In genomic region chr10:86397120-86397519, GRCh38 we compare ENCODE assay signal across 37 cellular contexts. TPM values are rescaled to one million over a fixed set of nuclear protein-coding genes. Genes with fewer than 3 reads are reported as not detected.
"Had no signal": no experiment of that assay in that cellular context is flagged by ENCODE, and none has a peak within 500 bp of the region (broad histone marks: within the 10 kb centered on the region; RNA-seq: fewer than 3 reads in every experiment).

No MANE protein-coding gene starts in this region.

- H3K4me3 ChIP-seq: adrenal gland, body of pancreas, breast epithelium had no signal

- H3K4me1 ChIP-seq: breast epithelium had no signal

- H3K4me3 Mint-ChIP-seq: activated B cell treated with CpG ODN at 0.5 μM for 24 hours; activated CD4-positive, alpha-beta memory T cell treated with anti-CD3 and anti-CD28 coated beads for 36 hours; activated CD4-positive, alpha-beta T cell treated with anti-CD3 and anti-CD28 coated beads, Interleukin-2, amount 10 ng/mL, durations not matched to agents 24 days and 14 days; activated CD8-positive, alpha-beta T cell treated with anti-CD3 and anti-CD28 coated beads for 36 hours; activated naive CD4-positive, alpha-beta T cell treated with anti-CD3 and anti-CD28 coated beads for 36 hours; activated naive CD8-positive, alpha-beta T cell treated with anti-CD3 and anti-CD28 coated beads for 36 hours; activated T-cell treated with anti-CD3 and anti-CD28 coated beads, Interleukin-2, amount 50 U/mL, for 4 hours; activated T-cell treated with anti-CD3 and anti-CD28 coated beads, Interleukin-2, amount 50 U/mL, for 72 hours; activated T-helper 1 cell treated with anti-CD3 and anti-CD28 coated beads, Interleukin-12 subunit alpha, Interleukin-12 subunit beta, Interleukin-2, Interleukin-4 antibody, amounts not matched to agents 30 ng/mL and 10 ng/mL and 1 ng/mL, durations not matched to agents 14 hours and 24 hours and 36 hours; activated T-helper 17 cell treated with anti-CD3 and anti-CD28 coated beads, Interleukin-2, amount 50 U/mL, for 72 hours; T-cell; T-helper 2 cell treated with Interferon-gamma antibody and Interleukin-4, amounts not matched to agents 5 μg/mL and 100 μg/mL, for 36 hours had no signal

- ATAC-seq: activated CD8-positive, alpha-beta T cell treated with anti-CD3 and anti-CD28 coated beads for 36 hours; activated naive CD4-positive, alpha-beta T cell treated with anti-CD3 and anti-CD28 coated beads, Interleukin-2, amount 50 U/mL, for 72 hours; activated T-cell treated with anti-CD3 and anti-CD28 coated beads, Interleukin-2, amount 50 U/mL, for 4 hours; activated T-cell treated with anti-CD3 and anti-CD28 coated beads, Interleukin-2, amount 50 U/mL, for 72 hours; activated T-helper 17 cell treated with anti-CD3 and anti-CD28 coated beads, Interleukin-2, amount 50 U/mL, for 72 hours; body of pancreas; T-cell had no signal

- H3K27ac Mint-ChIP-seq: activated B cell treated with CpG ODN at 0.5 μM for 24 hours; activated CD4-positive, alpha-beta memory T cell treated with anti-CD3 and anti-CD28 coated beads for 36 hours; activated CD4-positive, alpha-beta T cell treated with anti-CD3 and anti-CD28 coated beads, Interleukin-2, amount 10 ng/mL, durations not matched to agents 24 days and 14 days; activated CD8-positive, alpha-beta T cell treated with anti-CD3 and anti-CD28 coated beads for 36 hours; activated naive CD4-positive, alpha-beta T cell treated with anti-CD3 and anti-CD28 coated beads for 36 hours; activated naive CD4-positive, alpha-beta T cell treated with anti-CD3 and anti-CD28 coated beads, Interleukin-2, amount 50 U/mL, for 72 hours; activated naive CD8-positive, alpha-beta T cell treated with anti-CD3 and anti-CD28 coated beads for 36 hours; activated T-cell treated with anti-CD3 and anti-CD28 coated beads, Interleukin-2, amount 50 U/mL, for 72 hours; activated T-helper 1 cell treated with anti-CD3 and anti-CD28 coated beads, Interleukin-12 subunit alpha, Interleukin-12 subunit beta, Interleukin-2, Interleukin-4 antibody, amounts not matched to agents 30 ng/mL and 10 ng/mL and 1 ng/mL, durations not matched to agents 14 hours and 24 hours and 36 hours; activated T-helper 17 cell treated with anti-CD3 and anti-CD28 coated beads, Interleukin-2, amount 50 U/mL, for 72 hours; T-cell; T-helper 2 cell treated with Interferon-gamma antibody and Interleukin-4, amounts not matched to agents 5 μg/mL and 100 μg/mL, for 36 hours had no signal

- H3K36me3 ChIP-seq: adrenal gland, brain microvascular endothelial cell, breast epithelium had no signal

- H3K4me1 Mint-ChIP-seq: activated T-helper 17 cell treated with anti-CD3 and anti-CD28 coated beads, Interleukin-2, amount 50 U/mL, for 72 hours had no signal

- H3K27ac ChIP-seq: adrenal gland, body of pancreas, brain microvascular endothelial cell, breast epithelium, VCaP had no signal

- H3K9me3 ChIP-seq: adrenal gland, body of pancreas, breast epithelium had no signal

- H3K27me3 ChIP-seq: adrenal gland, body of pancreas, brain microvascular endothelial cell, breast epithelium had no signal

- H3K9me3 Mint-ChIP-seq: activated B cell treated with CpG ODN at 0.5 μM for 24 hours; activated CD4-positive, alpha-beta memory T cell treated with anti-CD3 and anti-CD28 coated beads for 36 hours; activated CD4-positive, alpha-beta T cell treated with anti-CD3 and anti-CD28 coated beads, Interleukin-2, amount 10 ng/mL, durations not matched to agents 24 days and 14 days; activated CD8-positive, alpha-beta T cell treated with anti-CD3 and anti-CD28 coated beads for 36 hours; activated naive CD4-positive, alpha-beta T cell treated with anti-CD3 and anti-CD28 coated beads for 36 hours; activated naive CD4-positive, alpha-beta T cell treated with anti-CD3 and anti-CD28 coated beads, Interleukin-2, amount 50 U/mL, for 72 hours; activated naive CD8-positive, alpha-beta T cell treated with anti-CD3 and anti-CD28 coated beads for 36 hours; activated T-cell treated with anti-CD3 and anti-CD28 coated beads, Interleukin-2, amount 50 U/mL, for 4 hours; activated T-cell treated with anti-CD3 and anti-CD28 coated beads, Interleukin-2, amount 50 U/mL, for 72 hours; activated T-helper 1 cell treated with anti-CD3 and anti-CD28 coated beads, Interleukin-12 subunit alpha, Interleukin-12 subunit beta, Interleukin-2, Interleukin-4 antibody, amounts not matched to agents 30 ng/mL and 10 ng/mL and 1 ng/mL, durations not matched to agents 14 hours and 24 hours and 36 hours; activated T-helper 17 cell treated with anti-CD3 and anti-CD28 coated beads, Interleukin-2, amount 50 U/mL, for 72 hours; T-cell; T-helper 2 cell treated with Interferon-gamma antibody and Interleukin-4, amounts not matched to agents 5 μg/mL and 100 μg/mL, for 36 hours had no signal

- FAIRE-seq: astrocyte, TTC549 had no signal

- H3K36me3 Mint-ChIP-seq: activated CD4-positive, alpha-beta memory T cell treated with anti-CD3 and anti-CD28 coated beads for 36 hours; activated naive CD4-positive, alpha-beta T cell treated with anti-CD3 and anti-CD28 coated beads, Interleukin-2, amount 50 U/mL, for 72 hours; activated naive CD8-positive, alpha-beta T cell treated with anti-CD3 and anti-CD28 coated beads for 36 hours; T-cell had no signal

- H3K27me3 Mint-ChIP-seq: activated CD4-positive, alpha-beta memory T cell treated with anti-CD3 and anti-CD28 coated beads for 36 hours; activated CD8-positive, alpha-beta T cell treated with anti-CD3 and anti-CD28 coated beads for 36 hours; activated naive CD8-positive, alpha-beta T cell treated with anti-CD3 and anti-CD28 coated beads for 36 hours; activated T-helper 17 cell treated with anti-CD3 and anti-CD28 coated beads, Interleukin-2, amount 50 U/mL, for 72 hours had no signal

- DNase-seq: activated B cell treated with CpG ODN at 0.5 μM for 24 hours; activated CD4-positive, alpha-beta memory T cell treated with anti-CD3 and anti-CD28 coated beads for 36 hours; activated CD4-positive, alpha-beta T cell treated with anti-CD3 and anti-CD28 coated beads for 4 hours; activated CD4-positive, alpha-beta T cell treated with anti-CD3 and anti-CD28 coated beads, Interleukin-2, amount 10 ng/mL, durations not matched to agents 24 days and 14 days; activated CD4-positive, alpha-beta T cell treated with anti-CD3 and anti-CD28 coated beads, Interleukin-2, amount 50 U/mL, for 1 hour; activated CD4-positive, alpha-beta T cell treated with anti-CD3 and anti-CD28 coated beads, Interleukin-2, amount 50 U/mL, for 4 hours; activated CD4-positive, CD25-positive, alpha-beta regulatory T cell treated with anti-CD3 and anti-CD28 coated beads, Interleukin-2, amount 50 U/mL, for 72 hours; activated CD8-positive, alpha-beta memory T cell treated with anti-CD3 and anti-CD28 coated beads, Interleukin-2, amount 50 U/mL, for 4 hours; activated CD8-positive, alpha-beta T cell treated with anti-CD3 and anti-CD28 coated beads for 36 hours; activated gamma-delta T cell treated with Interleukin-2 at 50 U/mL for 16 hours; activated naive CD4-positive, alpha-beta T cell; activated naive CD4-positive, alpha-beta T cell treated with anti-CD3 and anti-CD28 coated beads for 36 hours; activated naive CD4-positive, alpha-beta T cell treated with anti-CD3 and anti-CD28 coated beads, Interleukin-2, amount 50 U/mL, for 16 hours; activated naive CD8-positive, alpha-beta T cell treated with anti-CD3 and anti-CD28 coated beads for 36 hours; activated T-cell treated with anti-CD3 and anti-CD28 coated beads for 4 hours; activated T-cell treated with anti-CD3 and anti-CD28 coated beads, Interleukin-2, amount 50 U/mL, for 1 hour; activated T-cell treated with anti-CD3 and anti-CD28 coated beads, Interleukin-2, amount 50 U/mL, for 4 hours; activated T-cell treated with anti-CD3 and anti-CD28 coated beads, Interleukin-2, amount 50 U/mL, for 72 hours; amniotic stem cell; aorta; body of pancreas; brain microvascular endothelial cell; central memory CD4-positive, alpha-beta T cell; T-cell; T-helper 2 cell; T-helper 9 cell had no signal

RNA-seq across cellular contexts. Expression of gene GRID1, which starts 30.5 kb away (rescaled TPM):
- total RNA-seq: activated B cell treated with CpG ODN at 0.5 μM for 24 hours; activated CD4-positive, alpha-beta memory T cell treated with anti-CD3 and anti-CD28 coated beads for 36 hours; activated CD4-positive, alpha-beta T cell treated with anti-CD3 and anti-CD28 coated beads, Interleukin-2, amount 10 ng/mL, durations not matched to agents 24 days and 14 days; activated CD8-positive, alpha-beta memory T cell treated with anti-CD3 and anti-CD28 coated beads for 36 hours; activated CD8-positive, alpha-beta T cell treated with anti-CD3 and anti-CD28 coated beads for 36 hours; activated naive CD4-positive, alpha-beta T cell treated with anti-CD3 and anti-CD28 coated beads for 36 hours; activated naive CD4-positive, alpha-beta T cell treated with anti-CD3 and anti-CD28 coated beads, Interleukin-2, amount 50 U/mL, for 72 hours; activated naive CD8-positive, alpha-beta T cell treated with anti-CD3 and anti-CD28 coated beads for 36 hours; activated T-cell treated with anti-CD3 and anti-CD28 coated beads, Interleukin-2, amount 50 U/mL, for 4 hours; activated T-cell treated with anti-CD3 and anti-CD28 coated beads, Interleukin-2, amount 50 U/mL, for 72 hours; activated T-helper 1 cell treated with anti-CD3 and anti-CD28 coated beads, Interleukin-12 subunit alpha, Interleukin-12 subunit beta, Interleukin-2, Interleukin-4 antibody, amounts not matched to agents 30 ng/mL and 10 ng/mL and 1 ng/mL, durations not matched to agents 14 hours and 24 hours and 36 hours; activated T-helper 17 cell treated with anti-CD3 and anti-CD28 coated beads, Interleukin-2, amount 50 U/mL, for 72 hours; T-helper 1 cell treated with Interleukin-12 subunit alpha and Interleukin-12 subunit beta and Interleukin-4 antibody, amounts not matched to agents 30 ng/mL and 1 ng/mL, for 36 hours had no signal
- polyA plus RNA-seq: aorta had no signal
